13 cellular contexts compared by ENCODE assay signal in genomic region chr3:112776000-112776399, GRCh38.
A peak's percentile ranks its signal among the peaks of the same experiment; 100 is the strongest.
DNase-seq lines count a peak whose midpoint lies in the region; ATAC-seq and TF ChIP-seq lines count a peak whose summit lies in the region.
"Had no signal": no experiment of that assay in that cellular context is flagged by ENCODE, and none has a peak within 500 bp of the region (broad histone marks: within the 10 kb centered on the region; RNA-seq: fewer than 3 reads in every experiment).

No MANE protein-coding gene starts in this region.

- H3K4me3 Mint-ChIP-seq in activated B cell treated with CpG ODN at 0.5 μM for 24 hours = peak overlapping the region; percentile 47
- H3K4me3 Mint-ChIP-seq in natural killer cell = no peak overlapping the region
- H3K4me3 Mint-ChIP-seq: activated CD8-positive, alpha-beta memory T cell treated with anti-CD3 and anti-CD28 coated beads, Interleukin-2, amount 10 ng/mL, durations not matched to agents 7 days and 5 days; central memory CD8-positive, alpha-beta T cell; nephron progenitor cell had no signal

- no peaks in the 10 kb centered on the region for H3K36me3 Mint-ChIP-seq in activated B cell treated with CpG ODN at 0.5 μM for 24 hours (ENCODE audit: low read depth)
- no peaks in the 10 kb centered on the region for H3K36me3 Mint-ChIP-seq in natural killer cell
- H3K36me3 Mint-ChIP-seq: activated CD8-positive, alpha-beta memory T cell treated with anti-CD3 and anti-CD28 coated beads, Interleukin-2, amount 10 ng/mL, durations not matched to agents 7 days and 5 days had no signal

- CTCF ChIA-PET in activated B cell treated with CpG ODN at 0.5 μM for 24 hours (lab: Charles Lee) = interaction anchor here (0.8 to 1.4 kb wide), 3 partner anchors 40 to 151 kb away, joined by 3 to 4 read pairs (median 4); no protein-coding TSS in a partner anchor

- H3K27ac Mint-ChIP-seq in activated B cell treated with CpG ODN at 0.5 μM for 24 hours (peak overlapping the region; percentile 75), natural killer cell (no peak overlapping the region)
- H3K27ac Mint-ChIP-seq: activated CD8-positive, alpha-beta memory T cell treated with anti-CD3 and anti-CD28 coated beads, Interleukin-2, amount 10 ng/mL, durations not matched to agents 7 days and 5 days; nephron progenitor cell had no signal

- DNase-seq in NK-92 treated with Interleukin-12 subunit alpha and Interleukin-12 subunit beta, amount 100 ng/mL, for 24 hours (lab: John Stamatoyannopoulos, UW) = peak; percentile 57
- DNase-seq in NK-92 (lab: John Stamatoyannopoulos, UW; ENCODE audit: unreplicated experiment) = no peak
- no peak for DNase-seq in activated B cell treated with CpG ODN at 0.5 μM for 24 hours
- no peak for DNase-seq in natural killer cell
- DNase-seq in putamen (ENCODE audit: low spot score) = no peak
- no peak for DNase-seq in NCI-H2196 treated with DMSO at 0.1 percent for 48 hours (lab: John Stamatoyannopoulos, UW; ENCODE audit: unreplicated experiment)
- DNase-seq in inferior parietal cortex (ENCODE audit: extremely low spot score) = no peak
- DNase-seq: activated CD8-positive, alpha-beta memory T cell treated with anti-CD3 and anti-CD28 coated beads, Interleukin-2, amount 10 ng/mL, durations not matched to agents 7 days and 5 days; NCI-H1417 treated with DMSO at 0.1 percent for 48 hours; nephron progenitor cell; upper lobe of right lung had no signal

- ATAC-seq in HG03060 (IDR thresholded peaks at IDR 0.05; ENCODE audit: low read depth, unreplicated experiment) (peak; percentile 28), activated B cell treated with CpG ODN at 0.5 μM for 24 hours (ENCODE audit: low read depth) (peak; percentile 81), natural killer cell (peak; percentile 31 to 58 (median 49))
- ATAC-seq: activated CD8-positive, alpha-beta memory T cell treated with anti-CD3 and anti-CD28 coated beads, Interleukin-2, amount 10 ng/mL, durations not matched to agents 7 days and 5 days had no signal

- H3K4me1 Mint-ChIP-seq in activated B cell treated with CpG ODN at 0.5 μM for 24 hours (peaks cover 40% of the 10 kb centered on the region), natural killer cell (peaks cover 16 to 22% of the 10 kb centered on the region in 2 donors)
- H3K4me1 Mint-ChIP-seq: nephron progenitor cell had no signal

- no peak for TF ChIP-seq CTCF in activated B cell treated with CpG ODN at 0.5 μM for 24 hours (IDR thresholded peaks at IDR 0.05)
- TF ChIP-seq CTCF in natural killer cell (IDR thresholded peaks at IDR 0.05) = no peak

- H3K27me3 Mint-ChIP-seq in activated B cell treated with CpG ODN at 0.5 μM for 24 hours (no peaks in the 10 kb centered on the region), natural killer cell (ENCODE audit: low read depth in 2 of 2) (peaks cover 0 to 1% of the 10 kb centered on the region in 2 donors)
- H3K27me3 Mint-ChIP-seq: activated CD8-positive, alpha-beta memory T cell treated with anti-CD3 and anti-CD28 coated beads, Interleukin-2, amount 10 ng/mL, durations not matched to agents 7 days and 5 days; central memory CD8-positive, alpha-beta T cell had no signal

- POLR2A ChIA-PET in activated B cell treated with CpG ODN at 0.5 μM for 24 hours (lab: Charles Lee) = interaction anchor here (1.4 kb wide), 1 partner anchor 9 kb away, joined by 4 read pairs; no protein-coding TSS in a partner anchor

- H3K9me3 Mint-ChIP-seq in activated B cell treated with CpG ODN at 0.5 μM for 24 hours (no peaks in the 10 kb centered on the region), natural killer cell (no peaks in the 10 kb centered on the region)
- H3K9me3 Mint-ChIP-seq: central memory CD8-positive, alpha-beta T cell; nephron progenitor cell had no signal

- intact Hi-C loops in activated B cell treated with CpG ODN at 0.5 μM for 24 hours (cut with micrococcal nuclease) (loop anchor here (1.0 kb wide), 1 partner anchor 9 kb away; no protein-coding TSS in a partner anchor), natural killer cell (cut with micrococcal nuclease) (no loop called here)

Comparison
In these comparisons a context has a peak if more than half of its experiments do, and no peak if none do; other contexts are left out.
1. ATAC-seq: peak in every context shown above with its lines; median percentile 81 in activated B cell treated with CpG ODN at 0.5 μM for 24 hours; 49 in natural killer cell; 28 in HG03060.